Comparison of ENCODE assay signal across 1 cellular context in the genomic region with DNA sequence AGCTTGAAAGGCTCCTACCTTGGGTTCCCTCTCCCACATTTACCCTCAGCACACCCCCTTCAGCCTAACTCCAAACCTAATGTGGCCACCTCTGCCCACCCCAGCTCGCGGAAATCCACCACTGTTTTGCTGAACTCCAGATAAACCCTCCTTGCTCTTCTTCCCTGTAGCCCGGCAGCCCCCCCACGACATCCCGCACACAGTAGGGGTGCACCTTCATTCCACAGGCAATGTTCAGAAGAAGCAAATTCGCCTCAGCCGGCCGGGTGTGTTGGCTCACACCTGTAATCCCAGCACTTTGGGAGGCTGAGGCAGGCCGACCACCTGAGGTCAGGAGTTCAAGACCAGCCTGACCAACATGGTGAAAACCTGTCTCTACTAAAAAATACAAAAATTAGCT.
TF ChIP-seq lines count a peak whose summit lies in the region.

No MANE protein-coding gene starts in this region.

TF ChIP-seq in IMR-90, 13 proteins besides CTCF, POLR2A, EP300 and RAD21:
- TF ChIP-seq MXI1 (IDR thresholded peaks at IDR 0.05; ENCODE audit: borderline replicate concordance, low read depth, low read length) (no peak), MAFK (IDR thresholded peaks at IDR 0.05; ENCODE audit: low read depth, low read length) (no peak), FOS (IDR thresholded peaks at IDR 0.05; ENCODE audit: low read depth, low read length) (no peak), CHD1 (IDR thresholded peaks at IDR 0.05; ENCODE audit: low read depth, low read length) (no peak), SMC3 (IDR thresholded peaks at IDR 0.05; ENCODE audit: low read depth, low read length) (no peak)
